8 cellular contexts compared by ENCODE assay signal in genomic region chr19:52601974-52602366, GRCh38. TPM values are rescaled to one million over a fixed set of nuclear protein-coding genes. Genes with fewer than 3 reads are reported as not detected.
DNase-seq lines count a peak whose midpoint lies in the region; ATAC-seq and TF ChIP-seq lines count a peak whose summit lies in the region.
"Not testable (repeated sequence)": the region's sequence is repeated elsewhere in the genome, so short reads cannot be mapped to it uniquely, and the experiment has no call there.

No MANE protein-coding gene starts in this region.

- not testable (repeated sequence) for H4K20me1 ChIP-seq in OCI-LY3 (ENCODE audit: insufficient read depth, low read length)

- peak; percentile 5 for DNase-seq in AG10803 (ENCODE audit: low read depth)
- DNase-seq in HAP-1 (ENCODE audit: low spot score in 2 of 2); dorsolateral prefrontal cortex; right cardiac atrium; spleen: not testable (repeated sequence)
- DNase-seq in activated CD8-positive, alpha-beta T cell treated with anti-CD3 and anti-CD28 coated beads for 36 hours = peak; percentile 12
- DNase-seq in myocyte (ENCODE audit: low read depth) = peak; percentile 4

- H3K36me3 Mint-ChIP-seq in activated CD8-positive, alpha-beta T cell treated with anti-CD3 and anti-CD28 coated beads for 36 hours (ENCODE audit: low read depth) = peaks cover 48% of the 10 kb centered on the region

- H3K4me3 Mint-ChIP-seq in activated CD8-positive, alpha-beta T cell treated with anti-CD3 and anti-CD28 coated beads for 36 hours = peak overlapping the region; percentile 81

- H3K4me2 ChIP-seq in OCI-LY3 (ENCODE audit: low read length) = peak overlapping the region; percentile 77

- not testable (repeated sequence) for TF ChIP-seq POLR2A in spleen (IDR thresholded peaks at IDR 0.05)

- H3K4me3 ChIP-seq in AG10803 (ENCODE audit: low read length) (peak overlapping the region; percentile 73), HAP-1 (peak overlapping the region; percentile 57), OCI-LY3 (ENCODE audit: low read length) (peak overlapping the region; percentile 81), dorsolateral prefrontal cortex (peak overlapping the region in 52 of 59 donors; percentile 25 to 80 (median 66)), right cardiac atrium (ENCODE audit: low read length) (peak overlapping the region; percentile 50), spleen (peak overlapping the region; percentile 64 to 86 (median 74))

- not testable (repeated sequence) for ATAC-seq in activated CD8-positive, alpha-beta T cell treated with anti-CD3 and anti-CD28 coated beads for 36 hours
- ATAC-seq in right cardiac atrium = peak; percentile 8 to 38

- CTCF ChIA-PET in activated CD8-positive, alpha-beta T cell treated with anti-CD3 and anti-CD28 coated beads for 36 hours (lab: Charles Lee) = interaction anchor here (1.0 kb wide), 1 partner anchor 364 kb away, joined by 3 read pairs; no protein-coding TSS in a partner anchor

- peaks cover 19% of the 10 kb centered on the region for H3K9me3 Mint-ChIP-seq in activated CD8-positive, alpha-beta T cell treated with anti-CD3 and anti-CD28 coated beads for 36 hours

- H3K4me1 ChIP-seq in HAP-1; OCI-LY3 (ENCODE audit: low read length); right cardiac atrium (ENCODE audit: control insufficient read depth, insufficient read depth, low read length): not testable (repeated sequence)
- H3K4me1 ChIP-seq in spleen = peaks cover 0 to 31% (median 19%) of the 10 kb centered on the region in 6 donors

- not testable (repeated sequence) for H3K27me3 Mint-ChIP-seq in activated CD8-positive, alpha-beta T cell treated with anti-CD3 and anti-CD28 coated beads for 36 hours

- H3K4me1 Mint-ChIP-seq in activated CD8-positive, alpha-beta T cell treated with anti-CD3 and anti-CD28 coated beads for 36 hours (ENCODE audit: low read depth) = peaks cover 35% of the 10 kb centered on the region

- H3K27ac Mint-ChIP-seq in activated CD8-positive, alpha-beta T cell treated with anti-CD3 and anti-CD28 coated beads for 36 hours = peak overlapping the region; percentile 68

- not testable (repeated sequence) for H2AFZ ChIP-seq in OCI-LY3 (ENCODE audit: low read depth, low read length)

- not testable (repeated sequence) for H3K27me3 ChIP-seq in HAP-1 (ENCODE audit: low read depth); OCI-LY3 (ENCODE audit: low read depth, low read length); dorsolateral prefrontal cortex; right cardiac atrium (ENCODE audit: control insufficient read depth, insufficient read depth); spleen (replicated peaks in 1 of 7)

- H3K79me2 ChIP-seq in OCI-LY3 (ENCODE audit: low read length) = not testable (repeated sequence)

- 53% methylated on average over 3 of the region's 3 CpGs for WGBS in right cardiac atrium
- WGBS in spleen, 5 donors = 60 to 64% (median 61%) methylated on average over 3 of the region's 3 CpGs

- H3K9me3 ChIP-seq in HAP-1; right cardiac atrium (ENCODE audit: control insufficient read depth, low read length): not testable (repeated sequence)
- H3K9me3 ChIP-seq in OCI-LY3 (ENCODE audit: insufficient read depth, low read length) (peaks cover 12% of the 10 kb centered on the region; the same call in 1 of the 2 replicates), spleen (peaks cover 0 to 46% (median 25%) of the 10 kb centered on the region in 8 donors)

- peak; percentile 19; the same call in 1 of the 2 replicates for TF ChIP-seq CTCF in AG10803 (conservative IDR thresholded peaks at IDR 0.05; ENCODE audit: low read length)
- TF ChIP-seq CTCF in OCI-LY3 (IDR thresholded peaks at IDR 0.05; ENCODE audit: low read depth, low read length); activated CD8-positive, alpha-beta T cell treated with anti-CD3 and anti-CD28 coated beads for 36 hours (IDR thresholded peaks at IDR 0.05): not testable (repeated sequence)
- TF ChIP-seq CTCF in dorsolateral prefrontal cortex (IDR thresholded peaks at IDR 0.05 in 54 of 56, conservative IDR thresholded peaks at IDR 0.05 in 2 of 56; ENCODE audit: low read depth in 1 of 56, partially characterized antibody in 56 of 56) = peak in 33 of 56 donors; percentile 9 to 46 (median 27)
- peak in 2 of 11 experiments; percentile 8 to 23 for TF ChIP-seq CTCF in spleen (IDR thresholded peaks at IDR 0.05 in 8 of 11, conservative IDR thresholded peaks at IDR 0.05 in 3 of 11)

- intact Hi-C loops in activated CD8-positive, alpha-beta T cell treated with anti-CD3 and anti-CD28 coated beads for 36 hours (cut with micrococcal nuclease); right cardiac atrium (cut with DNase I): not testable (repeated sequence)
- intact Hi-C loops in dorsolateral prefrontal cortex (cut with DNase I) (loop anchor here in 1 of 2 donors (5.0 to 10.0 kb wide), 2 partner anchors 35 to 133 kb away; partner anchors contain the start of genes ZNF611 and ZNF83), spleen (cut with DNase I; ENCODE audit: low total_unique reads) (loop anchor here (5.0 to 10.0 kb wide), 2 partner anchors 35 to 93 kb away; partner anchors contain the start of gene ZNF83)

- H3K9ac ChIP-seq in OCI-LY3 (ENCODE audit: low read length) = not testable (repeated sequence)

- POLR2A ChIA-PET in activated CD8-positive, alpha-beta T cell treated with anti-CD3 and anti-CD28 coated beads for 36 hours (lab: Charles Lee) = not testable (repeated sequence)

- H3K27ac ChIP-seq in OCI-LY3 (ENCODE audit: low read length); right cardiac atrium (ENCODE audit: low read length): not testable (repeated sequence)
- peak overlapping the region in 15 of 59 donors; percentile 22 to 78 (median 46) for H3K27ac ChIP-seq in dorsolateral prefrontal cortex
- peak overlapping the region in 5 of 8 donors; percentile 80 to 87 (median 83) for H3K27ac ChIP-seq in spleen

- in situ Hi-C loops in HAP-1 (cut with MboI; ENCODE audit: low sequenced_read_pairs) = not testable (repeated sequence)

- H3K36me3 ChIP-seq in HAP-1 (replicated peaks) = not testable (repeated sequence)
- H3K36me3 ChIP-seq in OCI-LY3 (replicated peaks; ENCODE audit: low read depth, low read length) (peaks cover 26% of the 10 kb centered on the region), spleen (peaks cover 0 to 27% (median 0%) of the 10 kb centered on the region in 6 donors)

RNA-seq across cellular contexts. Expression of gene ZNF701, which starts 31.9 kb away (rescaled TPM):
- 10 to 100 TPM; 21.1 to 23.0 TPM for total RNA-seq in activated CD8-positive, alpha-beta T cell treated with anti-CD3 and anti-CD28 coated beads for 36 hours
- total RNA-seq in dorsolateral prefrontal cortex (10 to 100 TPM; 11.8 to 41.0 (median 20.6) TPM), right cardiac atrium (10 to 100 TPM; 16.2 to 19.7 (median 19.1) TPM), myocyte (5.5 and 6.2 TPM in 2 replicates), spleen (10 to 100 TPM; 16.3 to 28.2 (median 21.4) TPM)
- polyA plus RNA-seq in right cardiac atrium (11.5 TPM), spleen (10 to 100 TPM in 1 of 3 donors, 1 to 10 TPM in 2; 5.0 to 10.2 (median 5.7) TPM)
- polyA plus RNA-seq in myocyte (2012) = 3.0 TPM

RNA-seq across cellular contexts. Expression of gene ZNF83, which starts 36.2 kb away (rescaled TPM):
- total RNA-seq in activated CD8-positive, alpha-beta T cell treated with anti-CD3 and anti-CD28 coated beads for 36 hours = 10 to 100 TPM; 27.4 to 31.1 TPM
- total RNA-seq in dorsolateral prefrontal cortex (100 to 1,000 TPM in 2 of 120 experiments, 10 to 100 TPM in 118; 30.2 to 101 (median 53.8) TPM), right cardiac atrium (10 to 100 TPM; 19.2 to 27.4 (median 22.5) TPM), myocyte (36.3 and 46.6 TPM in 2 replicates), spleen (10 to 100 TPM; 31.8 to 87.7 (median 65.9) TPM)
- polyA plus RNA-seq in right cardiac atrium (24.9 TPM), spleen (10 to 100 TPM; 38.4 to 58.8 (median 49.3) TPM)
- polyA plus RNA-seq in myocyte (2012) = 32.1 TPM
